In genomic region chr14:35112641-35113040, GRCh38 we compare ENCODE assay signal across 21 cellular contexts.
"Had no signal": no experiment of that assay in that cellular context is flagged by ENCODE, and none has a peak within 500 bp of the region (broad histone marks: within the 10 kb centered on the region; RNA-seq: fewer than 3 reads in every experiment).

No MANE protein-coding gene starts in this region.

- ATAC-seq: body of pancreas, psoas muscle, sciatic nerve had no signal

- H3K27me3 ChIP-seq: body of pancreas, dorsolateral prefrontal cortex, ovary, stomach, testis had no signal

- DNase-seq: activated B cell treated with CpG ODN at 0.5 μM for 24 hours; activated CD4-positive, alpha-beta memory T cell treated with anti-CD3 and anti-CD28 coated beads for 36 hours; activated CD4-positive, alpha-beta T cell treated with anti-CD3 and anti-CD28 coated beads for 4 hours; activated naive CD4-positive, alpha-beta T cell; activated naive CD8-positive, alpha-beta T cell treated with anti-CD3 and anti-CD28 coated beads, Interleukin-2, amount 10 ng/mL, durations not matched to agents 7 days and 5 days; activated T-cell treated with anti-CD3 and anti-CD28 coated beads for 4 hours; body of pancreas; caudate nucleus; dorsolateral prefrontal cortex; hypothalamus; ovary; psoas muscle; stimulated activated CD4-positive, alpha-beta T cell treated with anti-CD3 and anti-CD28 coated beads, Interleukin-4, amount 100 ng/mL, for 1 hour; stomach; testis had no signal

- H3K4me2 ChIP-seq: smooth muscle cell had no signal

- H3K27me3 Mint-ChIP-seq: activated B cell treated with CpG ODN at 0.5 μM for 24 hours; activated CD4-positive, alpha-beta memory T cell treated with anti-CD3 and anti-CD28 coated beads for 36 hours; activated naive CD8-positive, alpha-beta T cell treated with anti-CD3 and anti-CD28 coated beads, Interleukin-2, amount 10 ng/mL, durations not matched to agents 7 days and 5 days; type B pancreatic cell had no signal

- H3K9me3 Mint-ChIP-seq: activated B cell treated with CpG ODN at 0.5 μM for 24 hours; activated CD4-positive, alpha-beta memory T cell treated with anti-CD3 and anti-CD28 coated beads for 36 hours; activated naive CD8-positive, alpha-beta T cell treated with anti-CD3 and anti-CD28 coated beads, Interleukin-2, amount 10 ng/mL, durations not matched to agents 7 days and 5 days; activated T-helper 1 cell treated with anti-CD3 and anti-CD28 coated beads, Interleukin-12 subunit alpha, Interleukin-12 subunit beta, Interleukin-2, Interleukin-4 antibody, amounts not matched to agents 30 ng/mL and 10 ng/mL and 1 ng/mL, durations not matched to agents 14 hours and 24 hours and 36 hours; T-helper 2 cell treated with Interferon-gamma antibody and Interleukin-4, amounts not matched to agents 5 μg/mL and 100 μg/mL, for 36 hours had no signal

- H3K4me3 Mint-ChIP-seq: activated B cell treated with CpG ODN at 0.5 μM for 24 hours; activated CD4-positive, alpha-beta memory T cell treated with anti-CD3 and anti-CD28 coated beads for 36 hours; activated naive CD8-positive, alpha-beta T cell treated with anti-CD3 and anti-CD28 coated beads, Interleukin-2, amount 10 ng/mL, durations not matched to agents 7 days and 5 days; activated T-helper 1 cell treated with anti-CD3 and anti-CD28 coated beads, Interleukin-12 subunit alpha, Interleukin-12 subunit beta, Interleukin-2, Interleukin-4 antibody, amounts not matched to agents 30 ng/mL and 10 ng/mL and 1 ng/mL, durations not matched to agents 14 hours and 24 hours and 36 hours; T-helper 2 cell treated with Interferon-gamma antibody and Interleukin-4, amounts not matched to agents 5 μg/mL and 100 μg/mL, for 36 hours; type B pancreatic cell had no signal

- H3K27ac ChIP-seq: body of pancreas, dorsolateral prefrontal cortex, ovary, psoas muscle, stomach, testis had no signal

- H3K27ac Mint-ChIP-seq: activated B cell treated with CpG ODN at 0.5 μM for 24 hours; activated CD4-positive, alpha-beta memory T cell treated with anti-CD3 and anti-CD28 coated beads for 36 hours; activated naive CD8-positive, alpha-beta T cell treated with anti-CD3 and anti-CD28 coated beads, Interleukin-2, amount 10 ng/mL, durations not matched to agents 7 days and 5 days; T-helper 2 cell treated with Interferon-gamma antibody and Interleukin-4, amounts not matched to agents 5 μg/mL and 100 μg/mL, for 36 hours; type B pancreatic cell had no signal

- H3K9me3 ChIP-seq: body of pancreas, ovary, psoas muscle, testis had no signal

- H3K4me3 ChIP-seq: body of pancreas, dorsolateral prefrontal cortex, lung, ovary, psoas muscle, smooth muscle cell, stomach, testis had no signal

- H3K4me1 ChIP-seq: body of pancreas, psoas muscle, testis had no signal

- H3K36me3 ChIP-seq: ovary had no signal
